Comparison of ENCODE assay signal across 24 cellular contexts in the genomic region with DNA sequence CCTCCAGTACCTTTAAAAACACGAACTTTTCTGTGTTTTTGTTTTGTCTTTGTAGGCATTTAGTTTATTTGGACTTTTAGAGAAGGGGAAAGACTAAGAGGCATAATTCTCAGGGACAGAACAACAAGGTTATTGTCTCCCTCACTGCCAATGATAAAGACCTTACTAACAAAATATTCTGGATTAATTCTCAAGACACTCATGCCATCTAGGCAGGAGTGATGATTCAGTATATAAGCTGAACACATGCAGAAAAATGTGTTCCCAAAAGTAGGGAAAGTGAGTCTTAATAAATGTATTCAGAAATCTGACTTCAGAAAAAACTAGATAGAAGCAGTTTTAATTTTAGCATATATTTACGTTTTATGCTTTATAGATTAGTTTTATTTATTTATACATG. TPM values are rescaled to one million over a fixed set of nuclear protein-coding genes. Genes with fewer than 3 reads are reported as not detected.
DNase-seq lines count a peak whose midpoint lies in the region; ATAC-seq, FAIRE-seq and TF ChIP-seq lines count a peak whose summit lies in the region.
"Had no signal": no experiment of that assay in that cellular context is flagged by ENCODE, and none has a peak within 500 bp of the region (broad histone marks: within the 10 kb centered on the region; RNA-seq: fewer than 3 reads in every experiment).

No MANE protein-coding gene starts in this region.

- H3K4me3 Mint-ChIP-seq in chondrocyte (ENCODE audit: unreplicated experiment), result no peak overlapping the region
- H3K4me3 Mint-ChIP-seq in T-helper 2 cell treated with Interferon-gamma antibody and Interleukin-4, amounts not matched to agents 5 μg/mL and 100 μg/mL, for 36 hours, result no peak overlapping the region
- H3K4me3 Mint-ChIP-seq: CD4-positive, CD25-positive, alpha-beta regulatory T cell; CD8-positive, alpha-beta memory T cell; IgD-negative memory B cell had no signal

- H3K27me3 ChIP-seq in osteoblast (ENCODE audit: insufficient read depth, low read length) (no peaks in the 10 kb centered on the region), thoracic aorta (replicated peaks; ENCODE audit: insufficient read depth) (no peaks in the 10 kb centered on the region), adrenal gland (no peaks in the 10 kb centered on the region)
- H3K27me3 ChIP-seq: BE2C had no signal

- no peak for TF ChIP-seq CTCF in chondrocyte (IDR thresholded peaks at IDR 0.05)
- TF ChIP-seq CTCF in osteoblast (IDR thresholded peaks at IDR 0.05; ENCODE audit: extremely low read depth, low read depth, low read length), result no peak
- TF ChIP-seq CTCF in thoracic aorta (IDR thresholded peaks at IDR 0.05), result no peak
- TF ChIP-seq CTCF in adrenal gland (IDR thresholded peaks at IDR 0.05), result no peak

- H3K4me1 Mint-ChIP-seq in chondrocyte (ENCODE audit: low read depth), result peaks cover 79% of the 10 kb centered on the region
- H3K4me1 Mint-ChIP-seq in T-helper 2 cell treated with Interferon-gamma antibody and Interleukin-4, amounts not matched to agents 5 μg/mL and 100 μg/mL, for 36 hours (ENCODE audit: low read depth), result peaks cover 2% of the 10 kb centered on the region
- H3K4me1 Mint-ChIP-seq: CD8-positive, alpha-beta memory T cell had no signal

- no peak overlapping the region for H2AFZ ChIP-seq in osteoblast (ENCODE audit: low read length)

- ATAC-seq in thoracic aorta (ENCODE audit: insufficient number of reproducible peaks, low FRiP score, low read depth), result no peak
- ATAC-seq in HG03135 (IDR thresholded peaks at IDR 0.05; ENCODE audit: unreplicated experiment), result no peak
- no peak for ATAC-seq in GM18498 (IDR thresholded peaks at IDR 0.05; ENCODE audit: unreplicated experiment)

- H3K36me3 ChIP-seq in osteoblast (ENCODE audit: insufficient read depth, low read length), result no peaks in the 10 kb centered on the region
- H3K36me3 ChIP-seq in thoracic aorta, result no peaks in the 10 kb centered on the region
- no peaks in the 10 kb centered on the region for H3K36me3 ChIP-seq in adrenal gland (replicated peaks in 1 of 2)
- H3K36me3 ChIP-seq: BE2C had no signal

- DNase-seq in H54 (ENCODE audit: insufficient read length, low spot score) (no peak), chondrocyte (ENCODE audit: low spot score) (no peak), osteoblast (ENCODE audit: insufficient read length, low spot score, missing footprints) (peak; percentile 5), thoracic aorta (ENCODE audit: low spot score) (no peak), adrenal gland (no peak)
- no peak for DNase-seq in T-helper 2 cell treated with Interferon-gamma antibody and Interleukin-4, amounts not matched to agents 5 μg/mL and 100 μg/mL, for 36 hours (ENCODE audit: low spot score)
- DNase-seq: ACHN; BE2C; C1 segment of cervical spinal cord; Caco-2; CD4-positive, CD25-positive, alpha-beta regulatory T cell; CD8-positive, alpha-beta memory T cell; HCEC 1CT; KBM-7 had no signal

- H3K9me3 Mint-ChIP-seq in chondrocyte (ENCODE audit: low read depth), result no peaks in the 10 kb centered on the region
- H3K9me3 Mint-ChIP-seq in T-helper 2 cell treated with Interferon-gamma antibody and Interleukin-4, amounts not matched to agents 5 μg/mL and 100 μg/mL, for 36 hours, result no peaks in the 10 kb centered on the region
- H3K9me3 Mint-ChIP-seq: CD4-positive, CD25-positive, alpha-beta regulatory T cell; CD8-positive, alpha-beta memory T cell; IgD-negative memory B cell had no signal

- no peaks in the 10 kb centered on the region for H3K27me3 Mint-ChIP-seq in chondrocyte (ENCODE audit: low read depth)
- no peaks in the 10 kb centered on the region for H3K27me3 Mint-ChIP-seq in T-helper 2 cell treated with Interferon-gamma antibody and Interleukin-4, amounts not matched to agents 5 μg/mL and 100 μg/mL, for 36 hours (ENCODE audit: low read depth)
- H3K27me3 Mint-ChIP-seq: CD4-positive, CD25-positive, alpha-beta regulatory T cell; CD8-positive, alpha-beta memory T cell; IgD-negative memory B cell had no signal

- WGBS in adrenal gland, 4 donors, result 41 to 80% (median 68%) methylated on average over 2 of the region's 2 CpGs

- H3K4me3 ChIP-seq in osteoblast (ENCODE audit: insufficient read depth, low read length) (no peak overlapping the region), thoracic aorta (no peak overlapping the region), adrenal gland (no peak overlapping the region)

- H3K4me1 ChIP-seq in osteoblast (ENCODE audit: insufficient read depth, low read length) (peaks cover 9% of the 10 kb centered on the region), thoracic aorta (ENCODE audit: control insufficient read depth in 1 of 2, low read depth in 2 of 2) (peaks cover 15 to 66% of the 10 kb centered on the region in 2 donors), adrenal gland (replicated peaks in 1 of 2) (no peaks in the 10 kb centered on the region)
- H3K4me1 ChIP-seq: BE2C, Caco-2 had no signal

- H3K27ac ChIP-seq in osteoblast (ENCODE audit: low read depth, low read length) (no peak overlapping the region), thoracic aorta (peak overlapping the region; percentile 53 to 60), adrenal gland (no peak overlapping the region)

- H3K36me3 Mint-ChIP-seq in chondrocyte (ENCODE audit: low read depth), result peaks cover 9% of the 10 kb centered on the region
- H3K36me3 Mint-ChIP-seq in T-helper 2 cell treated with Interferon-gamma antibody and Interleukin-4, amounts not matched to agents 5 μg/mL and 100 μg/mL, for 36 hours (ENCODE audit: low read depth), result no peaks in the 10 kb centered on the region
- H3K36me3 Mint-ChIP-seq: CD4-positive, CD25-positive, alpha-beta regulatory T cell had no signal

- no peak overlapping the region for H3K4me2 ChIP-seq in osteoblast (ENCODE audit: insufficient read depth, low read length)

- peak; percentile 11 for FAIRE-seq in H54 (lab: Jason Lieb, UNC)
- FAIRE-seq: A204.1, D721Med, G401.6, GM12891, GM18507, H1, HTR-8/SVneo had no signal

- no peaks in the 10 kb centered on the region for H4K20me1 ChIP-seq in osteoblast (ENCODE audit: insufficient read depth, low read length)

- no peaks in the 10 kb centered on the region for H3K79me2 ChIP-seq in osteoblast (ENCODE audit: insufficient read depth, low read length)

- peak overlapping the region; percentile 42 for H3K27ac Mint-ChIP-seq in chondrocyte (ENCODE audit: unreplicated experiment)
- H3K27ac Mint-ChIP-seq in T-helper 2 cell treated with Interferon-gamma antibody and Interleukin-4, amounts not matched to agents 5 μg/mL and 100 μg/mL, for 36 hours, result no peak overlapping the region
- H3K27ac Mint-ChIP-seq: CD4-positive, CD25-positive, alpha-beta regulatory T cell; CD8-positive, alpha-beta memory T cell; IgD-negative memory B cell had no signal

- no peak for TF ChIP-seq POLR2A in H54 (IDR thresholded peaks at IDR 0.05; ENCODE audit: low read depth, low read length)
- no peak for TF ChIP-seq POLR2A in adrenal gland (IDR thresholded peaks at IDR 0.05)

- H3K9me3 ChIP-seq in osteoblast (ENCODE audit: low read depth, low read length), result no peaks in the 10 kb centered on the region
- H3K9me3 ChIP-seq in thoracic aorta, result no peaks in the 10 kb centered on the region
- H3K9me3 ChIP-seq in adrenal gland (replicated peaks in 1 of 3), result no peaks in the 10 kb centered on the region
- H3K9me3 ChIP-seq: BE2C, Caco-2 had no signal

- intact Hi-C loops in adrenal gland (cut with DNase I), result no loop called here

RNA-seq across cellular contexts. Expression of a gene that starts 17.4 kb away (rescaled TPM):
- total RNA-seq in chondrocyte (335 to 385 TPM (median 376 TPM) in 3 replicates), osteoblast (1.1 and 1.2 TPM in 2 replicates), thoracic aorta (100 to 1,000 TPM; 110 to 122 TPM), adrenal gland (10 to 100 TPM in 2 of 8 donors, 1 to 10 TPM in 6; 1.7 to 12.4 (median 7.6) TPM)
- 1 to 10 TPM; 2.8 to 5.6 (median 4.6) TPM for polyA plus RNA-seq in adrenal gland
- total RNA-seq: Caco-2; CD4-positive, CD25-positive, alpha-beta regulatory T cell; CD8-positive, alpha-beta memory T cell; H1 had no signal
- polyA plus RNA-seq: CD4-positive, CD25-positive, alpha-beta regulatory T cell; CD8-positive, alpha-beta memory T cell; H1; IgD-negative memory B cell had no signal

RNA-seq across cellular contexts. Expression of a gene that starts 36.1 kb away (rescaled TPM):
- total RNA-seq in chondrocyte (31.7 to 39.6 TPM (median 34.2 TPM) in 3 replicates), osteoblast (55.4 and 62.2 TPM in 2 replicates), thoracic aorta (10 to 100 TPM; 63.6 to 78.7 TPM), adrenal gland (10 to 100 TPM in 5 of 8 donors, 1 to 10 TPM in 3; 3.9 to 22.0 (median 12.3) TPM)
- 1 to 10 TPM; 5.1 to 7.8 (median 7.2) TPM for polyA plus RNA-seq in adrenal gland
- total RNA-seq: Caco-2; CD4-positive, CD25-positive, alpha-beta regulatory T cell; CD8-positive, alpha-beta memory T cell; H1 had no signal
- polyA plus RNA-seq: CD4-positive, CD25-positive, alpha-beta regulatory T cell; CD8-positive, alpha-beta memory T cell; H1; IgD-negative memory B cell had no signal

Comparison
In these comparisons a context has a peak if more than half of its experiments do, and no peak if none do; other contexts are left out.
1. H3K27ac ChIP-seq: peak in thoracic aorta (2 of 2); none in osteoblast (single experiment) and adrenal gland (0 of 5).
2. RNA of a gene that starts 17.4 kb away (total RNA-seq): 335 to 385 TPM in chondrocyte and 110 to 122 TPM in thoracic aorta; 1.7 to 12.4 TPM in adrenal gland and 1.1 to 1.2 TPM in osteoblast; every median in the first group is over 4 times any median in the second.